Comparison of ENCODE assay signal across 8 cellular contexts in genomic region chr19:49301165-49301865, GRCh38. TPM values are rescaled to one million over a fixed set of nuclear protein-coding genes. Genes with fewer than 3 reads are reported as not detected.
DNase-seq lines count a peak whose midpoint lies in the region; ATAC-seq, FAIRE-seq and TF ChIP-seq lines count a peak whose summit lies in the region.

No MANE protein-coding gene starts in this region.

- H2AFZ ChIP-seq in K562 (ENCODE audit: low read depth, low read length), result peak overlapping the region; percentile 95
- H2AFZ ChIP-seq in smooth muscle cell (ENCODE audit: low read depth), result no peak overlapping the region

- BruUV-seq in A673 (replicated peaks; lab: Mats Ljungman, UMichigan) (no TSS peak), K562 (replicated peaks; lab: Mats Ljungman, UMichigan) (no TSS peak)

- no peaks in the 10 kb centered on the region for H3K79me2 ChIP-seq in K562 (ENCODE audit: control insufficient read depth, insufficient read depth, low read length)
- no peaks in the 10 kb centered on the region for H3K79me2 ChIP-seq in smooth muscle cell (ENCODE audit: low read depth)

- H3K27me3 ChIP-seq in A673 (replicated peaks; ENCODE audit: insufficient read depth, low read depth, low read length, poor library complexity) (no peaks in the 10 kb centered on the region), K562 (ENCODE audit: control insufficient read depth in 2 of 2, insufficient read depth in 2 of 2, low read length in 2 of 2) (peaks cover 3 to 4% of the 10 kb centered on the region in 2 experiments; a peak in 2 of 5 replicates), iPS-15b (ENCODE audit: control insufficient read depth, insufficient read depth, low read length) (no peaks in the 10 kb centered on the region), smooth muscle cell (ENCODE audit: low read depth) (no peaks in the 10 kb centered on the region)

- H3K27ac ChIP-seq in A673 (ENCODE audit: low read depth, low read length, poor library complexity, severe bottlenecking), result no peak overlapping the region
- no peak overlapping the region; the same call in 2 of the 3 replicates for H3K27ac ChIP-seq in K562 (ENCODE audit: extremely low read depth, low read depth, low read length)
- H3K27ac ChIP-seq in smooth muscle cell (ENCODE audit: low read depth), result no peak overlapping the region

- in situ Hi-C loops in K562 (cut with MboI), result no loop called here

- TF ChIP-seq EP300 in K562 (IDR thresholded peaks at IDR 0.05; ENCODE audit: low read length), result no peak

- H3K4me2 ChIP-seq in K562 (ENCODE audit: insufficient read depth, low read length), result peak overlapping the region; percentile 82
- H3K4me2 ChIP-seq in smooth muscle cell, result no peak overlapping the region

- ATAC-seq in GM18909 (IDR thresholded peaks at IDR 0.05; ENCODE audit: poor library complexity, unreplicated experiment), result peak; percentile 51
- ATAC-seq in K562, result peak; percentile 100
- ATAC-seq in GM21576 (IDR thresholded peaks at IDR 0.05; ENCODE audit: unreplicated experiment), result no peak

- 0 out of 2 replicates have a peak, but pooled peaks have one; percentile 28 for TF ChIP-seq POLR2A in K562 (conservative IDR thresholded peaks at IDR 0.05)

- WGBS in K562 (ENCODE audit: insufficient coverage, low coverage, missing lambda C conversion rate), result 11% methylated on average over 8 of the region's 8 CpGs
- WGBS in smooth muscle cell (ENCODE audit: low lambda C conversion rate), result 46% methylated on average over 8 of the region's 8 CpGs

- no peaks in the 10 kb centered on the region for H3K36me3 ChIP-seq in A673 (ENCODE audit: insufficient read depth, low read length, poor library complexity, severe bottlenecking)
- H3K36me3 ChIP-seq in K562 (ENCODE audit: control insufficient read depth, insufficient read depth, low read length), result no peaks in the 10 kb centered on the region
- no peaks in the 10 kb centered on the region for H3K36me3 ChIP-seq in iPS-15b (ENCODE audit: control insufficient read depth, insufficient read depth, low read length)
- H3K36me3 ChIP-seq in smooth muscle cell (ENCODE audit: low read depth), result no peaks in the 10 kb centered on the region

- no peaks in the 10 kb centered on the region for H4K20me1 ChIP-seq in K562 (replicated peaks; ENCODE audit: control insufficient read depth, insufficient read depth, low read length)
- no peaks in the 10 kb centered on the region for H4K20me1 ChIP-seq in smooth muscle cell (ENCODE audit: low read depth)

- H3K9ac ChIP-seq in K562 (ENCODE audit: insufficient read depth in 1 of 2, low read depth in 2 of 2, low read length in 2 of 2) (peak overlapping the region; percentile 45 to 84; a peak in 3 of 4 replicates), iPS-15b (ENCODE audit: low read depth, low read length) (no peak overlapping the region), smooth muscle cell (ENCODE audit: low read depth) (no peak overlapping the region)

- H3K4me1 ChIP-seq in A673 (ENCODE audit: insufficient read depth, low read length, poor library complexity, severe bottlenecking), result no peaks in the 10 kb centered on the region
- H3K4me1 ChIP-seq in K562 (replicated peaks in 1 of 2; ENCODE audit: control insufficient read depth in 2 of 2, insufficient read depth in 2 of 2, low read length in 2 of 2), result peaks cover 2 to 5% of the 10 kb centered on the region in 2 experiments; a peak in 1 of 5 replicates
- no peaks in the 10 kb centered on the region for H3K4me1 ChIP-seq in iPS-15b (ENCODE audit: control insufficient read depth, insufficient read depth, low read length)
- no peaks in the 10 kb centered on the region for H3K4me1 ChIP-seq in smooth muscle cell (ENCODE audit: low read depth)

- peak in 1 of 2 experiments; percentile 70; a peak in 3 of 4 replicates for TF ChIP-seq RAD21 in K562 (CRISPR knock-in tag; conservative IDR thresholded peaks at IDR 0.05 in 1 of 2, IDR thresholded peaks at IDR 0.05 in 1 of 2)

- H3K4me3 ChIP-seq in A673 (ENCODE audit: low read depth, low read length, poor library complexity, severe bottlenecking) (peak overlapping the region; percentile 29), K562 (peak overlapping the region; percentile 30), iPS-15b (ENCODE audit: low read depth, low read length) (peak overlapping the region; percentile 43), smooth muscle cell (no peak overlapping the region)

- no peaks in the 10 kb centered on the region for H3K9me3 ChIP-seq in A673 (ENCODE audit: low read depth, low read length, poor library complexity, severe bottlenecking)
- H3K9me3 ChIP-seq in K562 (replicated peaks; ENCODE audit: control insufficient read depth, insufficient read depth, low read depth, low read length), result no peaks in the 10 kb centered on the region
- H3K9me3 ChIP-seq in iPS-15b (ENCODE audit: control insufficient read depth, insufficient read depth, low read length), result no peaks in the 10 kb centered on the region
- no peaks in the 10 kb centered on the region for H3K9me3 ChIP-seq in smooth muscle cell (replicated peaks; ENCODE audit: low read depth)

- intact Hi-C loops in A673 (cut with micrococcal nuclease; ENCODE audit: unreplicated experiment), result no loop called here
- intact Hi-C loops in K562 (cut with micrococcal nuclease), result loop anchor here (5.0 to 10.0 kb wide), 2 partner anchors 34 to 77 kb away; no protein-coding TSS in a partner anchor

- CTCF ChIA-PET in A673 (lab: Charles Lee), result interaction anchor here (1.2 to 1.3 kb wide), 2 partner anchors 35 to 174 kb away, joined by 5 to 25 read pairs; no protein-coding TSS in a partner anchor
- CTCF ChIA-PET in K562 (lab: Yijun Ruan, JAX; ENCODE audit: low intra/inter-chr PET ratio), result interaction anchor here (0.7 kb wide), 1 partner anchor 75 kb away, joined by 4 read pairs; no protein-coding TSS in a partner anchor

- TF ChIP-seq CTCF in A673 (conservative IDR thresholded peaks at IDR 0.05; ENCODE audit: low read depth, low read length), result peak; percentile 98
- TF ChIP-seq CTCF in K562 (IDR thresholded peaks at IDR 0.05 in 2 of 3, conservative IDR thresholded peaks at IDR 0.05 in 1 of 3; ENCODE audit: insufficient read depth in 2 of 3, low read depth in 1 of 3, low read length in 3 of 3), result peak; percentile 92 to 97 (median 93)
- peak; percentile 87 for TF ChIP-seq CTCF in smooth muscle cell (IDR thresholded peaks at IDR 0.05; ENCODE audit: borderline replicate concordance, insufficient read depth, poor library complexity, severe bottlenecking)

- H3F3A ChIP-seq in smooth muscle cell (ENCODE audit: low read depth), result no peaks in the 10 kb centered on the region

- no peaks in the 10 kb centered on the region for H3K9me1 ChIP-seq in K562 (ENCODE audit: control insufficient read depth, insufficient read depth, low read length)

- peak; percentile 97 for FAIRE-seq in K562 (lab: Jason Lieb, UNC)

- POLR2A ChIA-PET in A673 (lab: Charles Lee; ENCODE audit: low non-redundant PET), result no interaction called here
- POLR2A ChIA-PET in K562 (lab: Yijun Ruan, JAX), result interaction anchor here (0.8 kb wide), 1 partner anchor 103 kb away, joined by 3 read pairs; no protein-coding TSS in a partner anchor

- DNase-seq in A673 (ENCODE audit: low spot score), result peak; percentile 83
- DNase-seq in NCI-H1092 (lab: John Stamatoyannopoulos, UW), result peak; percentile 25
- peak; percentile 82 for DNase-seq in UCSD-AML1 (lab: John Stamatoyannopoulos, UW; ENCODE audit: unreplicated experiment)
- peak; percentile 87 to 89 (median 88) for DNase-seq in K562 (ENCODE audit: extremely low read depth in 1 of 4, low spot score in 3 of 4)
- peak; percentile 10 for DNase-seq in smooth muscle cell (lab: John Stamatoyannopoulos, UW; ENCODE audit: unreplicated experiment)

RNA-seq across cellular contexts. Expression of gene SLC6A16, which starts 23.7 kb away (rescaled TPM):
- total RNA-seq in A673 (2021), result 3.7 and 4.4 TPM in 2 replicates
- 2.9 and 6.2 TPM in 2 replicates for total RNA-seq in K562 (2011; cell fraction: chromatin; rRNA removed; ENCODE audit: low replicate concordance)
- total RNA-seq in K562 (2011; cell fraction: nucleolus; rRNA removed), result 2.0 and 2.6 TPM in 2 replicates
- 3.0 and 3.2 TPM in 2 replicates for total RNA-seq in K562 (2011; cell fraction: nucleoplasm; rRNA removed)
- 0.05 TPM in 1 of 2 replicates, not detected in the other for total RNA-seq in K562 (2014; rRNA removed)
- 0.35 and 0.36 TPM in 2 replicates for total RNA-seq in K562 (2014; rRNA removed; fragmentation: Illumina TruSeq; extraction: Trizol)
- total RNA-seq in K562 (2015; rRNA removed; fragmentation: Illumina TruSeq; extraction: Trizol), result 0.15 and 0.22 TPM in 2 replicates
- 0.67 and 0.95 TPM in 2 replicates for total RNA-seq in K562 (2021)
- 0.37 and 0.52 TPM in 2 replicates for polyA plus RNA-seq in K562 (2011; rRNA removed)
- polyA plus RNA-seq in K562 (2011; cell fraction: cytosol; rRNA removed), result 0.27 and 0.30 TPM in 2 replicates
- polyA plus RNA-seq in K562 (2011; cell fraction: nucleus; rRNA removed), result 1.4 and 1.6 TPM in 2 replicates
- 0.37 and 0.76 TPM in 2 replicates for polyA plus RNA-seq in K562 (2012)
- 0.09 and 0.48 TPM in 2 replicates for polyA plus RNA-seq in K562 (2014; fragmentation: Illumina TruSeq; extraction: Trizol)
- under 1 TPM; 0.35 to 0.46 TPM for polyA plus RNA-seq in K562 (2014; fragmentation: Nextera tagmentation; extraction: Ambion mirVana)
- polyA plus RNA-seq in K562 (2014; rRNA removed), result 0.66 and 0.80 TPM in 2 replicates
- 0.27 and 1.1 TPM in 2 replicates for polyA minus RNA-seq in K562 (2011; rRNA and poly(A)+ RNA removed)
- 0.38 TPM in 1 of 2 replicates, not detected in the other for polyA minus RNA-seq in K562 (2011; cell fraction: cytosol; rRNA and poly(A)+ RNA removed)
- 0.40 and 0.44 TPM in 2 replicates for polyA minus RNA-seq in K562 (2011; cell fraction: nucleus; rRNA and poly(A)+ RNA removed)
- total RNA-seq in smooth muscle cell, result 0.63 and 1.4 TPM in 2 replicates
- polyA plus RNA-seq in smooth muscle cell, result 2.3 and 2.8 TPM in 2 replicates

RNA-seq across cellular contexts. Expression of gene CD37, which starts 33.9 kb away (rescaled TPM):
- total RNA-seq in A673 (2021), result not detected in 2 replicates
- 15.6 and 23.5 TPM in 2 replicates for total RNA-seq in K562 (2011; cell fraction: chromatin; rRNA removed; ENCODE audit: low replicate concordance)
- total RNA-seq in K562 (2011; cell fraction: nucleolus; rRNA removed), result 8.3 and 13.2 TPM in 2 replicates
- total RNA-seq in K562 (2011; cell fraction: nucleoplasm; rRNA removed), result 12.3 and 15.8 TPM in 2 replicates
- 4.0 and 5.0 TPM in 2 replicates for total RNA-seq in K562 (2014; rRNA removed)
- total RNA-seq in K562 (2014; rRNA removed; fragmentation: Illumina TruSeq; extraction: Trizol), result 3.1 and 3.8 TPM in 2 replicates
- total RNA-seq in K562 (2015; rRNA removed; fragmentation: Illumina TruSeq; extraction: Trizol), result 5.0 and 6.2 TPM in 2 replicates
- total RNA-seq in K562 (2021), result 11.0 and 12.0 TPM in 2 replicates
- polyA plus RNA-seq in K562 (2011; rRNA removed), result 2.5 and 5.8 TPM in 2 replicates
- polyA plus RNA-seq in K562 (2011; cell fraction: cytosol; rRNA removed), result 7.5 and 9.8 TPM in 2 replicates
- polyA plus RNA-seq in K562 (2011; cell fraction: nucleus; rRNA removed), result 21.2 and 22.5 TPM in 2 replicates
- 14.6 and 37.6 TPM in 2 replicates for polyA plus RNA-seq in K562 (2012)
- 16.3 and 19.0 TPM in 2 replicates for polyA plus RNA-seq in K562 (2014; fragmentation: Illumina TruSeq; extraction: Trizol)
- polyA plus RNA-seq in K562 (2014; fragmentation: Nextera tagmentation; extraction: Ambion mirVana), result 1 to 10 TPM; 7.4 to 8.3 TPM
- polyA plus RNA-seq in K562 (2014; rRNA removed), result 10.8 and 11.0 TPM in 2 replicates
- 3.6 and 5.2 TPM in 2 replicates for polyA minus RNA-seq in K562 (2011; rRNA and poly(A)+ RNA removed)
- 5.4 and 7.6 TPM in 2 replicates for polyA minus RNA-seq in K562 (2011; cell fraction: cytosol; rRNA and poly(A)+ RNA removed)
- polyA minus RNA-seq in K562 (2011; cell fraction: nucleus; rRNA and poly(A)+ RNA removed), result 3.6 and 3.8 TPM in 2 replicates
- total RNA-seq in smooth muscle cell, result not detected in 2 replicates
- polyA plus RNA-seq in smooth muscle cell, result 7.0 and 8.8 TPM in 2 replicates

Comparison
In these comparisons a context has a peak if more than half of its experiments do, and no peak if none do; other contexts are left out.
1. DNase-seq: peak in every context shown above with its lines; median percentile 88 in K562; 83 in A673; 82 in UCSD-AML1; 25 in NCI-H1092; 10 in smooth muscle cell.
2. H3K9ac ChIP-seq: peak in K562 (2 of 2); none in iPS-15b (single experiment) and smooth muscle cell (single experiment).
3. Peak in every context shown above with its lines, with median percentiles within 50 percentile points of each other: CTCF ChIP-seq.